Comparison of ENCODE assay signal across 8 cellular contexts in genomic region chr10:16816142-16816541, GRCh38. TPM values are rescaled to one million over a fixed set of nuclear protein-coding genes. Genes with fewer than 3 reads are reported as not detected.
A peak's percentile ranks its signal among the peaks of the same experiment; 100 is the strongest.
DNase-seq lines count a peak whose midpoint lies in the region; ATAC-seq, FAIRE-seq and TF ChIP-seq lines count a peak whose summit lies in the region.

No MANE protein-coding gene starts in this region.

- H3K36me3 ChIP-seq in K562 (ENCODE audit: control insufficient read depth, insufficient read depth, low read length): no peaks in the 10 kb centered on the region
- H3K36me3 ChIP-seq in mucosa of stomach (ENCODE audit: control insufficient read depth, insufficient read depth, low read length): no peaks in the 10 kb centered on the region

- peak; percentile 15 for DNase-seq in AG08396 (ENCODE audit: low spot score)
- DNase-seq in HFFc6: no peak
- DNase-seq in K562 (ENCODE audit: extremely low read depth in 1 of 4, low spot score in 3 of 4): peak; percentile 16 to 22 (median 18)
- no peak for DNase-seq in COR-L47 (lab: John Stamatoyannopoulos, UW)
- DNase-seq in putamen (ENCODE audit: low spot score): no peak
- no peak for DNase-seq in nucleus accumbens (lab: John Stamatoyannopoulos, UW)

- CTCF ChIA-PET in K562 (lab: Yijun Ruan, JAX; ENCODE audit: low intra/inter-chr PET ratio): no interaction called here

- peaks cover 28% of the 10 kb centered on the region for H3K36me3 Mint-ChIP-seq in HFFc6 (ENCODE audit: low read depth)

- H3K9me1 ChIP-seq in K562 (ENCODE audit: control insufficient read depth, insufficient read depth, low read length): no peaks in the 10 kb centered on the region

- H3K79me2 ChIP-seq in K562 (ENCODE audit: control insufficient read depth, insufficient read depth, low read length): peaks cover 10% of the 10 kb centered on the region

- in situ Hi-C loops in K562 (cut with MboI): loop anchor here (25.0 kb wide), 1 partner anchor 929 kb away; no protein-coding TSS in a partner anchor

- peak overlapping the region; percentile 90 for H3K4me2 ChIP-seq in K562 (ENCODE audit: insufficient read depth, low read length)

- ATAC-seq in K562 (no peak), HG02798 (IDR thresholded peaks at IDR 0.05; ENCODE audit: poor library complexity, unreplicated experiment) (no peak)

- TF ChIP-seq RAD21 in K562 (CRISPR knock-in tag; conservative IDR thresholded peaks at IDR 0.05 in 1 of 2, IDR thresholded peaks at IDR 0.05 in 1 of 2): no peak

- no peaks in the 10 kb centered on the region; the same call in 1 of the 2 replicates for H3K9me3 ChIP-seq in K562 (replicated peaks; ENCODE audit: control insufficient read depth, insufficient read depth, low read depth, low read length)
- H3K9me3 ChIP-seq in mucosa of stomach (ENCODE audit: control insufficient read depth, low read length): no peaks in the 10 kb centered on the region

- no peak for TF ChIP-seq POLR2A in K562 (conservative IDR thresholded peaks at IDR 0.05)

- H3K9ac ChIP-seq in K562 (ENCODE audit: insufficient read depth in 1 of 2, low read depth in 2 of 2, low read length in 2 of 2): peak overlapping the region in 1 of 2 experiments; percentile 83; a peak in 2 of 4 replicates
- no peak overlapping the region for H3K9ac ChIP-seq in mucosa of stomach (ENCODE audit: low read length)

- WGBS in K562 (ENCODE audit: insufficient coverage, low coverage, missing lambda C conversion rate): 76% methylated on average over 3 of the region's 3 CpGs

- intact Hi-C loops in K562 (cut with micrococcal nuclease): no loop called here

- no peak for TF ChIP-seq CTCF in HFFc6 (IDR thresholded peaks at IDR 0.05)
- no peak; a peak in 1 of 6 replicates for TF ChIP-seq CTCF in K562 (IDR thresholded peaks at IDR 0.05 in 2 of 3, conservative IDR thresholded peaks at IDR 0.05 in 1 of 3; ENCODE audit: insufficient read depth in 2 of 3, low read depth in 1 of 3, low read length in 3 of 3)

- BruUV-seq in K562 (replicated peaks; lab: Mats Ljungman, UMichigan): no TSS peak

- POLR2A ChIA-PET in K562 (lab: Yijun Ruan, JAX): no interaction called here

- no peak for TF ChIP-seq EP300 in K562 (IDR thresholded peaks at IDR 0.05; ENCODE audit: low read length)

- H3K4me1 Mint-ChIP-seq in HFFc6 (ENCODE audit: low read depth): peaks cover 48% of the 10 kb centered on the region

- H2AFZ ChIP-seq in K562 (ENCODE audit: low read depth, low read length): peak overlapping the region; percentile 96

- H3K27me3 Mint-ChIP-seq in HFFc6 (ENCODE audit: insufficient read depth): no peaks in the 10 kb centered on the region; the same call in 1 of the 2 replicates

- H3K9me3 Mint-ChIP-seq in HFFc6: peaks cover 3% of the 10 kb centered on the region; the same call in 1 of the 2 replicates

- H3K27me3 ChIP-seq in K562 (ENCODE audit: control insufficient read depth in 2 of 2, insufficient read depth in 2 of 2, low read length in 2 of 2) (no peaks in the 10 kb centered on the region), mucosa of stomach (ENCODE audit: control insufficient read depth, insufficient read depth, low read length) (no peaks in the 10 kb centered on the region)

- peak overlapping the region; percentile 93 for H3K27ac Mint-ChIP-seq in HFFc6

- H3K4me3 Mint-ChIP-seq in HFFc6: peak overlapping the region; percentile 95

- FAIRE-seq in K562 (lab: Jason Lieb, UNC): no peak

- peak overlapping the region; percentile 81 for H3K4me3 ChIP-seq in K562
- H3K4me3 ChIP-seq in mucosa of stomach (ENCODE audit: low read length): peak overlapping the region; percentile 96

- H3K4me1 ChIP-seq in K562 (replicated peaks in 1 of 2; ENCODE audit: control insufficient read depth in 2 of 2, insufficient read depth in 2 of 2, low read length in 2 of 2): peaks cover 7 to 12% of the 10 kb centered on the region in 2 experiments
- peaks cover 17% of the 10 kb centered on the region for H3K4me1 ChIP-seq in mucosa of stomach (ENCODE audit: control insufficient read depth, insufficient read depth, low read length)

- H4K20me1 ChIP-seq in K562 (replicated peaks; ENCODE audit: control insufficient read depth, insufficient read depth, low read length): no peaks in the 10 kb centered on the region

- H3K27ac ChIP-seq in K562 (ENCODE audit: extremely low read depth, low read depth, low read length): no peak overlapping the region; the same call in 2 of the 3 replicates

TF ChIP-seq in K562, 482 proteins besides CTCF, POLR2A, EP300 and RAD21:
- TF ChIP-seq SFPQ (IDR thresholded peaks at IDR 0.05; ENCODE audit: low read depth, low read length) (no peak), NELFE (IDR thresholded peaks at IDR 0.05; ENCODE audit: insufficient read depth, insufficient read length) (no peak), ATF7 (IDR thresholded peaks at IDR 0.05) (no peak), MEIS2 (IDR thresholded peaks at IDR 0.05; ENCODE audit: partially characterized antibody) (no peak)

RNA-seq across cellular contexts. Expression of gene RSU1, which starts 1.1 kb away (rescaled TPM):
- 100 to 1,000 TPM; 182 to 239 (median 205) TPM for total RNA-seq in HFFc6 (2021; fragmentation: NEBNext Ultra II Directional; extraction: Animal tissue kit (Norgen Biotek cat#: 25700))
- 20.2 and 20.9 TPM in 2 replicates for total RNA-seq in K562 (2011; cell fraction: chromatin; rRNA removed; ENCODE audit: low replicate concordance)
- total RNA-seq in K562 (2011; cell fraction: nucleolus; rRNA removed): 6.5 and 12.8 TPM in 2 replicates
- 11.2 and 12.5 TPM in 2 replicates for total RNA-seq in K562 (2011; cell fraction: nucleoplasm; rRNA removed)
- total RNA-seq in K562 (2014; rRNA removed): 18.8 and 26.1 TPM in 2 replicates
- 28.7 and 28.9 TPM in 2 replicates for total RNA-seq in K562 (2014; rRNA removed; fragmentation: Illumina TruSeq; extraction: Trizol)
- 29.9 and 31.5 TPM in 2 replicates for total RNA-seq in K562 (2015; rRNA removed; fragmentation: Illumina TruSeq; extraction: Trizol)
- 27.7 and 29.1 TPM in 2 replicates for total RNA-seq in K562 (2021)
- polyA plus RNA-seq in K562 (2011; rRNA removed): 43.6 and 45.2 TPM in 2 replicates
- 33.6 and 39.3 TPM in 2 replicates for polyA plus RNA-seq in K562 (2011; cell fraction: cytosol; rRNA removed)
- polyA plus RNA-seq in K562 (2011; cell fraction: nucleus; rRNA removed): 13.3 and 17.7 TPM in 2 replicates
- 25.3 and 34.6 TPM in 2 replicates for polyA plus RNA-seq in K562 (2012)
- 44.8 and 61.1 TPM in 2 replicates for polyA plus RNA-seq in K562 (2014; fragmentation: Illumina TruSeq; extraction: Trizol)
- 10 to 100 TPM; 60.0 to 67.3 TPM for polyA plus RNA-seq in K562 (2014; fragmentation: Nextera tagmentation; extraction: Ambion mirVana)
- polyA plus RNA-seq in K562 (2014; rRNA removed): 28.8 and 37.2 TPM in 2 replicates
- 34.7 and 35.3 TPM in 2 replicates for polyA minus RNA-seq in K562 (2011; rRNA and poly(A)+ RNA removed)
- 13.1 and 19.8 TPM in 2 replicates for polyA minus RNA-seq in K562 (2011; cell fraction: cytosol; rRNA and poly(A)+ RNA removed)
- 4.3 and 9.9 TPM in 2 replicates for polyA minus RNA-seq in K562 (2011; cell fraction: nucleus; rRNA and poly(A)+ RNA removed)

Comparison
In these comparisons a context has a peak if more than half of its experiments do, and no peak if none do; other contexts are left out.
1. DNase-seq: peak in AG08396 (single experiment) and K562 (4 of 4); none in HFFc6 (single experiment), COR-L47 (single experiment), putamen (single experiment) and nucleus accumbens (0 of 56).
2. RNA of gene RSU1, which starts 1.1 kb away (total RNA-seq): 182 to 239 TPM in HFFc6; 6.5 to 31.5 TPM in K562; every median in the first group is over 4 times any median in the second.